8 cellular contexts compared by ENCODE assay signal in the genomic region with DNA sequence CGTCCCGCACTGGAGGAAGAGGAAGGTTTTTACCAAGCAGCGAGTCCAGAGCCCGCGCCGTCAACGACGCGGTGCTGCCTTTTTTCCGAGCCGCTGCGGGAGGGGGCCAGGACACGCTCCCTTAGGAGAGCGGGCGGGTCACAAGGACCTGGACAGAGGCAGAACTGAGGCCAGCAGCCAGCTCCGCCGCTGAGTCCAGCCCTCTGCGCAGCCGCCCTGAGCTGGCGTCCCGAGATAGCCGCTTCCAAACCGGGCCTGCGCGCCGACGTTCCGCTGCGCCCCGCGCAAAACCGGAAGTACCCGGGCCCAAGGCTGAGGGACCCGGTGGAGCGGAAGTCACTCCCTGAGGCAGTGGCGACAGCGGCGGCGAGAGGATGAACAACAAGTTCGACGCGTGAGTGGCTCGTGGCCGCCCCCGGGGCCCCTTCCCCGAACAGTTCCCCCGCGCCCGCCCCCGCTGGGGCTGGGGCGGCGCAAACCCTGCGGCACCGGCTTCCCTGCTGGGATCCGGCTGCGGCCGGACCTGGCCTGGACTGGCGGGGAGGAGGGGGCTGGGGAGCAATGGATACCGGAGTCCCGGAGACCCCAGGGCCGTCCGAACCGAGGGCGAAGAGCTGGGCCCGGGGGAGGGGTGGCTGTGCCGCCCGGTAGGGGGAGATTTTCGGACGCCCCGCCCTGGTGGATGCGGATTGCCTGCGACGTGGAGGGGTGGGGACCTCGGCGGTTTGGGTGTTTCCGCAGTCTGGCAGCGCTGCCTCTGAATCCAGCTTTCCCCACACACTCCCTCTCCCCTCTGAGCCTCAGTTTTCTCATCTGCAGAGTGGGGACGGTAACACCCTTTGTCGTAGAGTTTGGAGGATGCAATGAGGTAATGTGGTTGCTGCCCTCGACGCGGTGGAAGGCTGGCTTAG. TPM values are rescaled to one million over a fixed set of nuclear protein-coding genes. Genes with fewer than 3 reads are reported as not detected.
DNase-seq lines count a peak whose midpoint lies in the region; ATAC-seq and TF ChIP-seq lines count a peak whose summit lies in the region.

A gene with protein sequence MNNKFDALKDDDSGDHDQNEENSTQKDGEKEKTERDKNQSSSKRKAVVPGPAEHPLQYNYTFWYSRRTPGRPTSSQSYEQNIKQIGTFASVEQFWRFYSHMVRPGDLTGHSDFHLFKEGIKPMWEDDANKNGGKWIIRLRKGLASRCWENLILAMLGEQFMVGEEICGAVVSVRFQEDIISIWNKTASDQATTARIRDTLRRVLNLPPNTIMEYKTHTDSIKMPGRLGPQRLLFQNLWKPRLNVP (plus strand): TSS at position 339 of the 911 bp plus-strand sequence. CDS start 36 bp downstream, at position 375.
A gene (minus strand): TSS at position 207 of the 911 bp plus-strand sequence. CDS start 675 bp downstream, outside the sequence.

- ATAC-seq in omental fat pad (ENCODE audit: low FRiP score), result peak; percentile 98

- peak within 1 kb of the TSS; percentile 84 to 94 for H3K4me3 ChIP-seq in testis

- no peaks in the 10 kb centered on the region; the same call in 1 of the 2 replicates for H3K9me3 Mint-ChIP-seq in HFFc6

- no peaks in the 10 kb centered on the region for H3K36me3 ChIP-seq in testis (ENCODE audit: low read depth, missing control alignments)

- CTCF ChIA-PET in GM10248 (lab: Yijun Ruan, JAX), result no interaction called here

- peaks cover 34% of the 10 kb centered on the region for H3K36me3 Mint-ChIP-seq in HFFc6 (ENCODE audit: low read depth)

- no peaks in the 10 kb centered on the region for H3K27me3 ChIP-seq in testis

- TF ChIP-seq POLR2A in testis (IDR thresholded peaks at IDR 0.05), result peak; percentile 52

- intact Hi-C loops in testis (cut with DNase I; ENCODE audit: low total_unique reads), result no loop called here

- in situ Hi-C loops in SK-MEL-5 (cut with HindIII; ENCODE audit: low pct_unique_long_range_greater_than_20kb, low sequenced_read_pairs), result no loop called here

- TF ChIP-seq CTCF in GM10248 (IDR thresholded peaks at IDR 0.05; ENCODE audit: control extremely low read depth, extremely low read depth, low read depth, missing control alignments) (no peak), HFFc6 (IDR thresholded peaks at IDR 0.05) (peak; percentile 75), omental fat pad (IDR thresholded peaks at IDR 0.05) (peak in 1 of 3 donors; percentile 3), testis (IDR thresholded peaks at IDR 0.05) (peak in 1 of 3 experiments; percentile 30)

- peaks cover 9% of the 10 kb centered on the region for H3K4me1 ChIP-seq in testis

- H3K27ac ChIP-seq in testis, result peak within 1 kb of the TSS; percentile 92 to 98

- DNase-seq in GM10248 (ENCODE audit: extremely low spot score), result peak; percentile 99
- peak; percentile 93 for DNase-seq in HFFc6
- DNase-seq in NAMALWA (ENCODE audit: low spot score), result peak; percentile 95
- peak; percentile 91 for DNase-seq in SK-MEL-5 (ENCODE audit: low read depth, low spot score)
- peak; percentile 95 for DNase-seq in activated naive CD4-positive, alpha-beta T cell treated with anti-CD3 and anti-CD28 coated beads, Interleukin-2, amount 50 U/mL, for 16 hours
- peak; percentile 54 for DNase-seq in glomerular endothelial cell (ENCODE audit: extremely low read depth, low read depth, low spot score)
- peak; percentile 73 for DNase-seq in omental fat pad (ENCODE audit: low spot score)
- DNase-seq in testis, result peak; percentile 94

- peak within 1 kb of the TSS; percentile 98 for H3K4me3 Mint-ChIP-seq in HFFc6

- WGBS in testis, 2 donors, result 0% methylated on average over 19 to 82 of the region's 82 CpGs

- peak within 1 kb of the TSS; percentile 97 for H3K27ac Mint-ChIP-seq in HFFc6

- H3K9me3 ChIP-seq in testis, result no peaks in the 10 kb centered on the region

- POLR2A ChIA-PET in GM10248 (lab: Yijun Ruan, JAX), result no interaction called here

- H3K27me3 Mint-ChIP-seq in HFFc6 (ENCODE audit: insufficient read depth), result peaks cover 4% of the 10 kb centered on the region

- peaks cover 51% of the 10 kb centered on the region for H3K4me1 Mint-ChIP-seq in HFFc6 (ENCODE audit: low read depth)

RNA-seq across cellular contexts. Expression of the first gene that starts in this region (rescaled TPM):
- 10 to 100 TPM; 79.7 to 89.7 (median 83.8) TPM for total RNA-seq in HFFc6 (2021; fragmentation: NEBNext Ultra II Directional; extraction: Animal tissue kit (Norgen Biotek cat#: 25700))
- total RNA-seq in SK-MEL-5 (2014; rRNA removed; shearing (Covaris generic)), result 52.7 and 71.2 TPM in 2 replicates
- polyA plus RNA-seq in SK-MEL-5 (2015; cell fraction: cytosol; rRNA removed), result 43.8 and 47.7 TPM in 2 replicates
- polyA plus RNA-seq in SK-MEL-5 (2015; cell fraction: nucleus; rRNA removed), result 66.3 and 70.6 TPM in 2 replicates
- total RNA-seq in glomerular endothelial cell (82.7 and 91.4 TPM in 2 replicates), omental fat pad (10 to 100 TPM; 32.2 to 45.4 (median 37.8) TPM), testis (10 to 100 TPM; 56.3 to 67.5 TPM)
- 93.5 TPM for polyA plus RNA-seq in testis (ENCODE audit: insufficient read depth, low read depth, low replicate concordance)

RNA-seq across cellular contexts. Expression of the second gene that starts in this region (rescaled TPM):
- 1 to 10 TPM; 2.9 to 3.7 (median 3.1) TPM for total RNA-seq in HFFc6 (2021; fragmentation: NEBNext Ultra II Directional; extraction: Animal tissue kit (Norgen Biotek cat#: 25700))
- total RNA-seq in SK-MEL-5 (2014; rRNA removed; shearing (Covaris generic)), result 4.1 and 4.7 TPM in 2 replicates
- polyA plus RNA-seq in SK-MEL-5 (2015; cell fraction: cytosol; rRNA removed), result 3.5 and 4.3 TPM in 2 replicates
- 28.2 and 50.4 TPM in 2 replicates for polyA plus RNA-seq in SK-MEL-5 (2015; cell fraction: nucleus; rRNA removed)
- total RNA-seq in glomerular endothelial cell, result 2.4 and 3.8 TPM in 2 replicates
- 1 to 10 TPM; 1.5 to 3.8 (median 2.4) TPM for total RNA-seq in omental fat pad
- total RNA-seq in testis, result 1 to 10 TPM; 9.2 to 9.4 TPM
- polyA plus RNA-seq in testis (ENCODE audit: insufficient read depth, low read depth, low replicate concordance), result 6.8 TPM

Comparison
In these comparisons a context has a peak if more than half of its experiments do, and no peak if none do; other contexts are left out.
1. Peak in every context shown above with its lines: DNase-seq, ATAC-seq, H3K4me3 ChIP-seq and H3K27ac ChIP-seq.